Comparison of ENCODE assay signal across 8 cellular contexts in the genomic region with DNA sequence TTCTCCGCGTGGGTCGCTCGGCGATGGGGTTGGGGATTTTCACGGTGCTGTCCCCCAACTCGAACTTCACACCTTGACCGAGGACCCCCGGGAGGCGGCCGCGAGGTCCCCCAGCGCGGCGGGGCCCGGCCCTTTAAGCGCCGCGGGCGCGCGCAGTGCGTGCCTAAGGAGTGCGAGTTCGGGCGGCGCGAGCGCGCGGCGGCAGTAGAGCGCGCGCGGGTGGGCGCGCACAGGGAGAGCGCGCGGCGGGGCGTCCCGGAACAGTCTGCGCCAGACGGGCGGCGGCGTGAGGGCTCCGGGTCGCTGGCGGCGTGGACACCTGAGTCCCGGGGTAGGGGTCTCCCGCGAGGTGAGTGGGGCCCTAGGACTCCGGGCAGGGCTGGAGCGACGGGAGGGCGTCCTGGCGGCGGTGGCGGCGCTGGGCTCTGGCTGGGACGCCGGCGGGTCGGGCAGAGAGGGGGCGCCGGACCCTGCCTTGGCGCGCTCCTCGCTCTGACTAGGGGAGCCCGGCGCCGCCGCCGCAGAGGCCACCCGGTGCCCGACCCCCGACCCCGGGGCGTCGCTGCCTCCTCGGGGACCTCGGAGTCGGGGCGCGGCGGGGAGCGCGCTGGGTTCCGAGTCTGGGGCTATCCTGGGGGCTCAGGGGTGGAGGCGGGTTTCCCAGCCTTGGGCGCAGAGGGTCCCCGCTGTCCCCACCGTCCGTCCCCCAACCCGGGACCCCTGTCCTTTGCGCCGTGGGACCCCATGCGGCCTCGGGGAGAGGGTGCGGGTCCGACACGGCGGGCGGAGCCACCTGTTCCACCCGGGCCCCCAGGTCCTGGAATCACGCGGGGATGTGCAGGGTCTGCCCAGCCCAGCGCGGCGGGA. TPM values are rescaled to one million over a fixed set of nuclear protein-coding genes. Genes with fewer than 3 reads are reported as not detected.
DNase-seq lines count a peak whose midpoint lies in the region; ATAC-seq and TF ChIP-seq lines count a peak whose summit lies in the region.

A gene with protein sequence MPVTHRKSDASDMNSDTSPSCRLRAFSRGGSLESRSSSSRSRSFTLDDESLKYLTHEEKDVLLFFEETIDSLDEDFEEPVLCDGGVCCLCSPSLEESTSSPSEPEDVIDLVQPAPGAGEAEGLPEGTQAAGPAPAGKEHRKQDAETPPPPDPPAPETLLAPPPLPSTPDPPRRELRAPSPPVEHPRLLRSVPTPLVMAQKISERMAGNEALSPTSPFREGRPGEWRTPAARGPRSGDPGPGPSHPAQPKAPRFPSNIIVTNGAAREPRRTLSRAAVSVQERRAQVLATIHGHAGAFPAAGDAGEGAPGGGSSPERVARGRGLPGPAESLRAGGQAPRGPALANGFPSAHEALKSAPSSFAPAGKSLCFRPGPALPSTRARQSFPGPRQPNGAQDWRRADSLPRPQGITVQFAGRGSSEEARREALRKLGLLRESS (plus strand): TSS at position 235 of the 867 bp plus-strand sequence. CDS start 28,722 bp downstream, outside the sequence.

- H3K27me3 ChIP-seq in HUES48 (ENCODE audit: control insufficient read depth, insufficient read depth, low read length) (peaks cover 14% of the 10 kb centered on the region), WERI-Rb-1 (ENCODE audit: insufficient read depth, low read depth, severe bottlenecking) (no peaks in the 10 kb centered on the region), lower lobe of right lung (ENCODE audit: low read depth) (no peaks in the 10 kb centered on the region)

- no peaks in the 10 kb centered on the region for H3K9me3 ChIP-seq in HUES48 (ENCODE audit: control insufficient read depth, insufficient read depth, low read length)
- no peaks in the 10 kb centered on the region for H3K9me3 ChIP-seq in WERI-Rb-1 (ENCODE audit: severe bottlenecking)
- H3K9me3 ChIP-seq in lower lobe of right lung: no peaks in the 10 kb centered on the region

- ATAC-seq in lower lobe of right lung: peak; percentile 95 to 96
- no peak for ATAC-seq in HG02852 (IDR thresholded peaks at IDR 0.05; ENCODE audit: unreplicated experiment)

- peaks cover 4% of the 10 kb centered on the region; the same call in 1 of the 2 replicates for H3K4me1 ChIP-seq in HUES48 (ENCODE audit: control insufficient read depth, insufficient read depth, low read length)
- peaks cover 22% of the 10 kb centered on the region for H3K4me1 ChIP-seq in lower lobe of right lung

- H3K9ac ChIP-seq in HUES48 (ENCODE audit: low read depth, low read length): peak within 1 kb of the TSS; percentile 59; the same call in 1 of the 2 replicates

- no peak within 1 kb of the TSS for H3K27ac ChIP-seq in HUES48 (ENCODE audit: low read depth, low read length)
- peak within 1 kb of the TSS; percentile 54; the same call in 1 of the 2 replicates for H3K27ac ChIP-seq in WERI-Rb-1
- H3K27ac ChIP-seq in lower lobe of right lung: peak within 1 kb of the TSS; percentile 85

- DNase-seq in GM10266 (ENCODE audit: extremely low spot score) (peak; percentile 31), WERI-Rb-1 (peak; percentile 32), dermis microvascular lymphatic vessel endothelial cell (ENCODE audit: low read depth in 2 of 2) (peak; percentile 34 to 78), lower lobe of right lung (peak; percentile 78), NCI-H2107 treated with DMSO at 0.1 percent for 48 hours (lab: John Stamatoyannopoulos, UW; ENCODE audit: unreplicated experiment) (no peak)
- peak in 5 of 6 experiments; percentile 5 to 62 (median 25) for DNase-seq in stimulated activated naive CD4-positive, alpha-beta T cell (lab: John Stamatoyannopoulos, UW)

- TF ChIP-seq CTCF in GM10266 (IDR thresholded peaks at IDR 0.05; ENCODE audit: control insufficient read depth, insufficient read depth, low read depth, missing control alignments): no peak
- TF ChIP-seq CTCF in WERI-Rb-1 (IDR thresholded peaks at IDR 0.05; ENCODE audit: low read depth, low read length): no peak
- no peak for TF ChIP-seq CTCF in lower lobe of right lung (IDR thresholded peaks at IDR 0.05)

- intact Hi-C loops in lower lobe of right lung (cut with DNase I): no loop called here

- H3K4me3 ChIP-seq in HUES48 (ENCODE audit: low read depth, low read length): peak within 1 kb of the TSS; percentile 85
- H3K4me3 ChIP-seq in WERI-Rb-1 (ENCODE audit: low read depth, low read length): peak within 1 kb of the TSS; percentile 65
- peak within 1 kb of the TSS; percentile 71 for H3K4me3 ChIP-seq in lower lobe of right lung

- H3K36me3 ChIP-seq in HUES48 (ENCODE audit: control insufficient read depth, insufficient read depth, low read length): no peaks in the 10 kb centered on the region
- no peaks in the 10 kb centered on the region for H3K36me3 ChIP-seq in WERI-Rb-1
- H3K36me3 ChIP-seq in lower lobe of right lung: no peaks in the 10 kb centered on the region

RNA-seq across cellular contexts. Expression of the gene that starts here (rescaled TPM):
- total RNA-seq in dermis microvascular lymphatic vessel endothelial cell (5.1 and 5.3 TPM in 2 replicates), lower lobe of right lung (18.0 TPM)
